In the genomic region with DNA sequence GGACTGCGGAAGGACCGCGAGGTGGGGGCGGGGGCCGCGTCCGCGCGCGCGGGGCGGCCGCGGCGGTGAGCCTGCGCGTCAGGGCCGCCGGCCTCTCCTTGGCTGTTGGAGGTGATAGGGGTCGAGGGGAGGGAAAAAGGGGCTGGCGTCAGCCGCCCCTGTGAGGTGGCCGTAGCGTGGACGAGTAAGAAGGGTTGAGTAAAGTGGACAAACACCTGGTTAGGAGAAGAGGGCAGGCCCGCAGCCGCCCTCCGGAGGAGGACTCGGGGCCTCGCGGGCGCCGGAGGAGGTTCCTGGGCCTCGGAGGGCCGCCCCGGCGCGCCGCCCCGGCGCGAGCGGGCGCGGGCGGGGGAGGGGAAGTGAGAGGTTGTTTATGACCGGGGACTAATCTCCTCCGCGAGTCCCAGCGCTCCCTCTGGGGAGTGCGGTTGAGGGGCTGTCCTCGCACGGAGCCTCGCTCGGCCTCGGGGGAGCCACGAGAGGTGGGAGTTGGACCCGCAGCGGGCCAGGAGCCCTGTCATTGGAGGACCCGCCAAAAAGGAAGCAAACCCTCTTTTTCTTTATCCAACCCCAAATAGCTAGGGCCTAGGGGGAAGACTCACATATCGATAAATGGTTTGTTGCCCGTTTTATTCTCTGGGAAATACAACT, we compare ENCODE assay signal across 8 cellular contexts. TPM values are rescaled to one million over a fixed set of nuclear protein-coding genes. Genes with fewer than 3 reads are reported as not detected.
DNase-seq lines count a peak whose midpoint lies in the region; ATAC-seq and TF ChIP-seq lines count a peak whose summit lies in the region.

No MANE protein-coding gene starts in this region.

- peaks cover 9% of the 10 kb centered on the region; the same call in 1 of the 2 replicates for H3K9me3 ChIP-seq in AG04450 (ENCODE audit: control insufficient read depth, insufficient read depth, low read length)

- peak overlapping the region; percentile 75 for H3K4me3 ChIP-seq in AG04450 (ENCODE audit: low read depth, low read length)
- H3K4me3 ChIP-seq in epithelial cell of proximal tubule (ENCODE audit: low read depth, low read length), result peak overlapping the region; percentile 83

- DNase-seq in AG04450 (ENCODE audit: low read depth, low spot score) (no peak), NCI-H69 (lab: John Stamatoyannopoulos, UW) (peak; percentile 88), epithelial cell of proximal tubule (ENCODE audit: low read depth) (peak; percentile 52), natural killer cell (peak; percentile 80)
- peak; percentile 83 for DNase-seq in activated CD8-positive, alpha-beta memory T cell treated with anti-CD3 and anti-CD28 coated beads, Interleukin-2, amount 50 U/mL, for 4 hours

- H3K27ac Mint-ChIP-seq in natural killer cell, result peak overlapping the region; percentile 92 to 96
- H3K27ac Mint-ChIP-seq in stimulated activated memory B cell treated with anti-CD40 and anti-IgM and Interleukin-4, amounts not matched to agents 10 μg/mL and 1 μg/mL and 100 μg/mL, for 72 hours, result peak overlapping the region; percentile 91

- POLR2A ChIA-PET in AG04450 (lab: Yijun Ruan, JAX), result interaction anchor here (0.6 to 2.5 kb wide), 68 partner anchors 9 to 968 kb away, joined by 3 to 53 read pairs (median 5); no protein-coding TSS in a partner anchor

- H3K9me3 Mint-ChIP-seq in natural killer cell, result no peaks in the 10 kb centered on the region
- H3K9me3 Mint-ChIP-seq in stimulated activated memory B cell treated with anti-CD40 and anti-IgM and Interleukin-4, amounts not matched to agents 10 μg/mL and 1 μg/mL and 100 μg/mL, for 72 hours, result no peaks in the 10 kb centered on the region

- peaks cover 15% of the 10 kb centered on the region for H3K36me3 Mint-ChIP-seq in natural killer cell
- H3K36me3 Mint-ChIP-seq in stimulated activated memory B cell treated with anti-CD40 and anti-IgM and Interleukin-4, amounts not matched to agents 10 μg/mL and 1 μg/mL and 100 μg/mL, for 72 hours, result peaks cover 40% of the 10 kb centered on the region

- peaks cover 44 to 48% of the 10 kb centered on the region in 2 donors for H3K4me1 Mint-ChIP-seq in natural killer cell
- H3K4me1 Mint-ChIP-seq in stimulated activated memory B cell treated with anti-CD40 and anti-IgM and Interleukin-4, amounts not matched to agents 10 μg/mL and 1 μg/mL and 100 μg/mL, for 72 hours, result peaks cover 38% of the 10 kb centered on the region

- H3K27me3 ChIP-seq in AG04450 (ENCODE audit: control insufficient read depth, insufficient read depth, low read length), result no peaks in the 10 kb centered on the region

- H3K4me3 Mint-ChIP-seq in natural killer cell, result peak overlapping the region; percentile 94
- H3K4me3 Mint-ChIP-seq in stimulated activated memory B cell treated with anti-CD40 and anti-IgM and Interleukin-4, amounts not matched to agents 10 μg/mL and 1 μg/mL and 100 μg/mL, for 72 hours, result peak overlapping the region; percentile 81

- ATAC-seq in GM18870 (IDR thresholded peaks at IDR 0.05; ENCODE audit: unreplicated experiment) (peak; percentile 39), HG03095 (IDR thresholded peaks at IDR 0.05; ENCODE audit: unreplicated experiment) (peak; percentile 38), natural killer cell (peak; percentile 32 to 56 (median 42))
- ATAC-seq in stimulated activated memory B cell treated with anti-CD40 and anti-IgM and Interleukin-4, amounts not matched to agents 10 μg/mL and 1 μg/mL and 100 μg/mL, for 72 hours, result peak; percentile 77

- TF ChIP-seq CTCF in AG04450 (IDR thresholded peaks at IDR 0.05; ENCODE audit: low read depth, low read length) (no peak), epithelial cell of proximal tubule (conservative IDR thresholded peaks at IDR 0.05; ENCODE audit: low read depth, low read length) (no peak), natural killer cell (IDR thresholded peaks at IDR 0.05) (no peak)

- CTCF ChIA-PET in AG04450 (lab: Charles Lee), result interaction anchor here (0.5 to 1.9 kb wide), 4 partner anchors 11 to 304 kb away, joined by 3 to 5 read pairs (median 4); no protein-coding TSS in a partner anchor

- intact Hi-C loops in natural killer cell (cut with micrococcal nuclease), result loop anchor here (1.0 to 10.0 kb wide), 8 partner anchors 79 to 1516 kb away; partner anchors contain the start of genes SPRYD7, SUGT1 and WDFY2

- peak overlapping the region; percentile 90 for H3K27ac ChIP-seq in AG04450 (ENCODE audit: low read depth, low read length)

- H3K27me3 Mint-ChIP-seq in natural killer cell (ENCODE audit: low read depth in 2 of 2), result no peaks in the 10 kb centered on the region
- no peaks in the 10 kb centered on the region for H3K27me3 Mint-ChIP-seq in stimulated activated memory B cell treated with anti-CD40 and anti-IgM and Interleukin-4, amounts not matched to agents 10 μg/mL and 1 μg/mL and 100 μg/mL, for 72 hours

RNA-seq across cellular contexts. Expression of gene INTS6, which starts 0.6 kb away (rescaled TPM):
- 38.1 and 53.7 TPM in 2 replicates for polyA plus RNA-seq in AG04450 (2011; rRNA removed)
- 70.1 and 109 TPM in 2 replicates for polyA minus RNA-seq in AG04450 (2011; rRNA and poly(A)+ RNA removed)
- total RNA-seq in epithelial cell of proximal tubule (22.6 and 30.2 TPM in 2 replicates), natural killer cell (100 to 1,000 TPM in 2 of 3 donors, 10 to 100 TPM in 1; 89.2 to 142 (median 110) TPM)
